9 cellular contexts compared by ENCODE assay signal in the genomic region with DNA sequence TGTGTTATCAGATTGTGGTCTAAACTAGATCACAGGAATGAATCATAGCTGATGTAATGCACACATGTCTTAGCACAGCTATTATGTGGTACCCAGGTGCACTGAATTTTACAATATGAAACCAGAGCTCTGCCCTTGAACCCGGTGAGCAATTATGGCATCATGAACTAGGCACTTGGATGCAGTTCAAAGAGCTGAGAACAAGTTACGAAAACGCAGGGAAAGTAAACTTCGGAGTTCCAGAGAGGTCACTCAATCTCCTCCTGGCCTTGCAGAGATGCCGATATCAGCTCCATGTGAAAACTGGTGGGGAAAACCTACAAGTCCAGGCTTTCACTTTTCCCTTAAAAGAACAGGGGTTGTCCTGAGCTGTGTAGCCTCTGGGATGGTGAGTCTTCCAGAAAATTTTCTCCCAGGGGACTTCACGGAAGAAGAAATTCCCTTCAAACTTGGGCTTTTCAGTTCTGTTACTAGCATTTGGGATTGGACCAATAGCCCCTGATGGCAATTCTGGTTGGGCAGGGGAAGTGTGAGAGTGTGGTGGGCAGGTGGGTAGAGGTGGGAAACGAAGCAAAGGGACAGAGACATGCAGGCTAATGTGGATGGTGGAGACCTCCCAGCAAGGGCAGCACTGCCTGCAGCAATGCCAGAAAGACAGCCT.
DNase-seq lines count a peak whose midpoint lies in the region; ATAC-seq, FAIRE-seq and TF ChIP-seq lines count a peak whose summit lies in the region.
"Had no signal": no experiment of that assay in that cellular context is flagged by ENCODE, and none has a peak within 500 bp of the region (broad histone marks: within the 10 kb centered on the region; RNA-seq: fewer than 3 reads in every experiment).

No MANE protein-coding gene starts in this region.

- ATAC-seq in left lung (peak; percentile 52), HG03108 (IDR thresholded peaks at IDR 0.05; ENCODE audit: unreplicated experiment) (no peak), HG02571 (IDR thresholded peaks at IDR 0.05; ENCODE audit: unreplicated experiment) (no peak)

- H3K4me1 ChIP-seq in adipocyte (ENCODE audit: control insufficient read depth, insufficient read depth, low read length): peaks cover 25% of the 10 kb centered on the region
- no peaks in the 10 kb centered on the region for H3K4me1 ChIP-seq in left lung
- peaks cover 0 to 18% (median 7%) of the 10 kb centered on the region in 4 donors for H3K4me1 ChIP-seq in sigmoid colon

- no peak for TF ChIP-seq EP300 in sigmoid colon (IDR thresholded peaks at IDR 0.05)

- TF ChIP-seq CTCF in left lung (IDR thresholded peaks at IDR 0.05) (no peak), sigmoid colon (IDR thresholded peaks at IDR 0.05) (no peak)

- peak; percentile 17 for DNase-seq in COLO668 (lab: John Stamatoyannopoulos, UW; ENCODE audit: unreplicated experiment)
- peak; percentile 35 for DNase-seq in HTR-8/SVneo (ENCODE audit: insufficient read length, low spot score)
- peak; percentile 61 for DNase-seq in adipocyte (ENCODE audit: low read depth)
- DNase-seq in left lung: no peak
- no peak for DNase-seq in AG08395 (ENCODE audit: low spot score)
- DNase-seq in sigmoid colon: no peak

- H3K36me3 ChIP-seq in adipocyte (ENCODE audit: control insufficient read depth, insufficient read depth, low read length, severe bottlenecking) (no peaks in the 10 kb centered on the region), left lung (no peaks in the 10 kb centered on the region), sigmoid colon (no peaks in the 10 kb centered on the region)
- H3K36me3 ChIP-seq: neutrophil had no signal

- no peak overlapping the region for H3K4me3 ChIP-seq in adipocyte (ENCODE audit: low read length)
- H3K4me3 ChIP-seq in left lung: no peak overlapping the region
- H3K4me3 ChIP-seq in sigmoid colon: no peak overlapping the region

- H3K9me3 ChIP-seq in adipocyte (ENCODE audit: control insufficient read depth, low read length): no peaks in the 10 kb centered on the region
- no peaks in the 10 kb centered on the region for H3K9me3 ChIP-seq in left lung
- no peaks in the 10 kb centered on the region for H3K9me3 ChIP-seq in sigmoid colon
- H3K9me3 ChIP-seq: neutrophil had no signal

- no peak overlapping the region for H3K9ac ChIP-seq in adipocyte (ENCODE audit: low read length)

- no peak overlapping the region for H3K27ac ChIP-seq in left lung
- H3K27ac ChIP-seq in sigmoid colon: no peak overlapping the region
- H3K27ac ChIP-seq: neutrophil had no signal

- intact Hi-C loops in left lung (cut with DNase I) (no loop called here), sigmoid colon (cut with DNase I) (loop anchor here (5.0 kb wide), 1 partner anchor 172 kb away; no protein-coding TSS in a partner anchor)

- no peak for TF ChIP-seq POLR2A in sigmoid colon (IDR thresholded peaks at IDR 0.05)

- 34 to 66% methylated on average over 7 of the region's 7 CpGs for WGBS in sigmoid colon, 2 donors

- FAIRE-seq in HTR-8/SVneo (lab: Jason Lieb, UNC): peak; percentile 85

- H3K27me3 ChIP-seq in adipocyte (replicated peaks; ENCODE audit: control insufficient read depth, insufficient read depth, low read length): no peaks in the 10 kb centered on the region
- H3K27me3 ChIP-seq in left lung: no peaks in the 10 kb centered on the region
- no peaks in the 10 kb centered on the region for H3K27me3 ChIP-seq in sigmoid colon
- H3K27me3 ChIP-seq: neutrophil had no signal

Comparison
In these comparisons a context has a peak if more than half of its experiments do, and no peak if none do; other contexts are left out.
1. DNase-seq: peak in COLO668 (single experiment), HTR-8/SVneo (single experiment) and adipocyte (single experiment); none in left lung (0 of 2), AG08395 (single experiment) and sigmoid colon (single experiment).